Comparison of ENCODE assay signal across 3 cellular contexts in genomic region chr10:96053985-96054384, GRCh38.
A peak's percentile ranks its signal among the peaks of the same experiment; 100 is the strongest.
TF ChIP-seq lines count a peak whose summit lies in the region.

No MANE protein-coding gene starts in this region.

TF ChIP-seq in liver, 16 proteins besides CTCF, POLR2A, EP300 and RAD21:
- TF ChIP-seq JUND (IDR thresholded peaks at IDR 0.05) (no peak), NR2F2 (IDR thresholded peaks at IDR 0.05) (peak; percentile 92)

TF ChIP-seq in HepG2, 621 proteins besides CTCF, POLR2A, EP300 and RAD21:
- TF ChIP-seq ZHX1 (CRISPR knock-in tag; IDR thresholded peaks at IDR 0.05; ENCODE audit: low read depth) (no peak), ZNF329 (CRISPR knock-in tag; IDR thresholded peaks at IDR 0.05; ENCODE audit: low read depth) (no peak), FLYWCH1 (CRISPR knock-in tag; IDR thresholded peaks at IDR 0.05) (no peak), SOX13 (IDR thresholded peaks at IDR 0.05) (no peak), SOX13 (CRISPR knock-in tag; conservative IDR thresholded peaks at IDR 0.05 in 1 of 2, IDR thresholded peaks at IDR 0.05 in 1 of 2) (no peak), ZNF563 (CRISPR knock-in tag; IDR thresholded peaks at IDR 0.05) (no peak), KAT2B (IDR thresholded peaks at IDR 0.05; ENCODE audit: borderline replicate concordance, low read depth, low read length) (no peak), TGIF2 (CRISPR knock-in tag; IDR thresholded peaks at IDR 0.05) (no peak)

TF ChIP-seq in endothelial cell of umbilical vein, 7 proteins besides CTCF, POLR2A, EP300 and RAD21:
- TF ChIP-seq POLR2AphosphoS5 (IDR thresholded peaks at IDR 0.05; ENCODE audit: insufficient read depth, low read depth, low read length), result peak; percentile 39
- TF ChIP-seq GATA2 (IDR thresholded peaks at IDR 0.05; ENCODE audit: insufficient read depth, insufficient read length, low read depth, low read length), result peak; percentile 74
- no peak for TF ChIP-seq MYC (IDR thresholded peaks at IDR 0.05; ENCODE audit: low read depth, low read length)
- TF ChIP-seq JUN (IDR thresholded peaks at IDR 0.05; ENCODE audit: borderline replicate concordance, insufficient read depth, insufficient read length, low read depth), result peak; percentile 45
